Comparison of ENCODE assay signal across 25 cellular contexts in the genomic region with DNA sequence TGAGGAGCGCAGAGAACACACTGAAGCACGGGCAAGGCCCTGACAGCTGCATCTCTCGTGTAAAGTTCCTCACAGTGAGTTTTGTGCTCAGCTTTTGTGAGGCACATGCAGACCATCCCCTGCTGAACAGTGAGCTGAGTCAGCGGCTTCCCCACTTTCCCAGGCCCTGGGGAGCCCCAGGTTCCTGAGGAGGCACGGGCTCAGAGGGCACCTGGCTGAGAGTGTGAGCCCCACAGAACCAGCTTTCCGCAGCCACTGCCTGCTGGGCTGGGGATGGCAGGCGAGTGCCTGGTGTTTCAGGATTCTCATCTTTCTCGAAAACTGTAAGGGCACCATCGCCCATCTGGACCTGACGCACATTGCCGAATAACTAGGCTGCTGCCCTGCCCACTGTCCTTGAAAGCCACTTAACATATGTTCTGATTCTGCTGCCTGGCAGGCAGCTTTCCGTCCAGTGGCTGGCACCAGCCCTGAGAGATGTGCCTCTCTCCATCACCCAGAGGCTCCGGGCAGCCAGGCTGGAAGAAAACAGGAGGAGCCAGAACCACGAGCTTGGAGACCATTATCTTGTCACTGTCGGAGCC.
A peak's percentile ranks its signal among the peaks of the same experiment; 100 is the strongest.
DNase-seq lines count a peak whose midpoint lies in the region; ATAC-seq, FAIRE-seq and TF ChIP-seq lines count a peak whose summit lies in the region.
"Had no signal": no experiment of that assay in that cellular context is flagged by ENCODE, and none has a peak within 500 bp of the region (broad histone marks: within the 10 kb centered on the region; RNA-seq: fewer than 3 reads in every experiment).

No MANE protein-coding gene starts in this region.

- peak overlapping the region; percentile 76 for H2AK5ac ChIP-seq in IMR-90 (ENCODE audit: low read depth, low read length)

- 0 out of 3 replicates have a peak overlapping the region, but pooled peaks have one; percentile 95 for H2BK15ac ChIP-seq in IMR-90 (ENCODE audit: low read depth, low read length)

- DNase-seq in IMR-90 = no peak
- DNase-seq in kidney = peak; percentile 31
- DNase-seq in neural progenitor cell (ENCODE audit: low spot score) = no peak
- DNase-seq in upper lobe of right lung = no peak
- DNase-seq in OCI-M2 (lab: John Stamatoyannopoulos, UW; ENCODE audit: unreplicated experiment) = no peak
- no peak for DNase-seq in AML-193 (lab: John Stamatoyannopoulos, UW)
- DNase-seq in left cardiac atrium = no peak
- DNase-seq: CD4-positive, alpha-beta T cell; DMS53; H9; KBM-7; MV-4-11; NCI-H1105; NCI-H1436 treated with DMSO at 0.1 percent for 48 hours; NCI-H187 treated with DMSO at 0.1 percent for 48 hours; NCI-H2107; NCI-H446; NCI-H526; NCI-H82; NK-92 treated with Interleukin-12 subunit alpha and Interleukin-12 subunit beta, amount 100 ng/mL, for 24 hours; RPMI8226; SHP77 had no signal

- H3F3A ChIP-seq in neural progenitor cell (ENCODE audit: low read depth) = no peaks in the 10 kb centered on the region

- H3K4me1 Mint-ChIP-seq in neural progenitor cell = no peaks in the 10 kb centered on the region

- ATAC-seq in IMR-90 (ENCODE audit: low read depth) = no peak
- no peak for ATAC-seq in upper lobe of right lung
- no peak for ATAC-seq in left cardiac atrium

- no peak for FAIRE-seq in kidney (lab: Jason Lieb, UNC)
- FAIRE-seq: A204.1, GM18507 had no signal

- BruUV-seq in IMR-90 (replicated peaks; lab: Mats Ljungman, UMichigan) = no TSS peak

- H2AFZ ChIP-seq in IMR-90 (replicated peaks; ENCODE audit: low read length, poor library complexity) (no peak overlapping the region), neural progenitor cell (replicated peaks) (peak overlapping the region; percentile 26)

- H3K4me3 Mint-ChIP-seq in neural progenitor cell = no peak overlapping the region
- H3K4me3 Mint-ChIP-seq: CD4-positive, alpha-beta T cell; H9 had no signal

- H2BK5ac ChIP-seq in IMR-90 (ENCODE audit: low read depth, low read length, poor library complexity, severe bottlenecking) = no peak overlapping the region

- no peak for TF ChIP-seq POLR2A in IMR-90 (IDR thresholded peaks at IDR 0.05; ENCODE audit: low read depth, low read length)

- no peak for TF ChIP-seq RAD21 in IMR-90 (IDR thresholded peaks at IDR 0.05; ENCODE audit: low read length)

- no peak overlapping the region for H3K14ac ChIP-seq in IMR-90 (replicated peaks; ENCODE audit: low read depth, low read length)

- peaks cover 14% of the 10 kb centered on the region for H3K9me1 ChIP-seq in IMR-90 (ENCODE audit: insufficient read depth, low read length)

- TF ChIP-seq CTCF in IMR-90 (conservative IDR thresholded peaks at IDR 0.05; ENCODE audit: low read depth, low read length) = no peak
- no peak for TF ChIP-seq CTCF in kidney (IDR thresholded peaks at IDR 0.05; ENCODE audit: borderline replicate concordance, extremely low read depth, insufficient read depth)
- no peak for TF ChIP-seq CTCF in neural progenitor cell (IDR thresholded peaks at IDR 0.05)
- TF ChIP-seq CTCF in upper lobe of right lung (IDR thresholded peaks at IDR 0.05) = no peak

- H3K79me1 ChIP-seq in IMR-90 (ENCODE audit: low read depth in 1 of 2, low read length in 2 of 2) = peaks cover 4 to 12% of the 10 kb centered on the region in 2 experiments; a peak in 3 of 4 replicates

- no peaks in the 10 kb centered on the region for H3K79me2 ChIP-seq in neural progenitor cell (ENCODE audit: low read depth)

- H4K8ac ChIP-seq in IMR-90 (ENCODE audit: low read depth in 2 of 2, low read length in 2 of 2) = 0 out of 4 replicates have a peak overlapping the region, but pooled peaks of 1 of the 2 experiments have one; percentile 5

- peak overlapping the region; percentile 25; the same call in 1 of the 2 replicates for H3K18ac ChIP-seq in IMR-90 (ENCODE audit: low read depth, low read length)

- peaks cover 5% of the 10 kb centered on the region for H3K9me3 ChIP-seq in IMR-90 (ENCODE audit: control insufficient read depth, insufficient read depth, low read length)
- H3K9me3 ChIP-seq in kidney (ENCODE audit: control insufficient read depth in 1 of 2, low read length in 2 of 2) = peaks cover 0 to 5% of the 10 kb centered on the region in 2 donors
- no peaks in the 10 kb centered on the region for H3K9me3 ChIP-seq in neural progenitor cell (ENCODE audit: low read depth)
- no peaks in the 10 kb centered on the region for H3K9me3 ChIP-seq in upper lobe of right lung

- H3K23ac ChIP-seq in IMR-90 (ENCODE audit: low read depth, low read length) = no peak overlapping the region

- H3K56ac ChIP-seq in IMR-90 (ENCODE audit: extremely low read depth, insufficient read depth, low read length) = no peak overlapping the region

- peak overlapping the region; percentile 89; the same call in 1 of the 2 replicates for H2BK20ac ChIP-seq in IMR-90 (ENCODE audit: low read depth, low read length)

- CTCF ChIA-PET in IMR-90 (lab: Yijun Ruan, JAX) = interaction anchor here (1.5 kb wide), 1 partner anchor 9 kb away, joined by 3 read pairs; no protein-coding TSS in a partner anchor

- H3K4me1 ChIP-seq in IMR-90 (ENCODE audit: control insufficient read depth, insufficient read depth, low read length) (peaks cover 10% of the 10 kb centered on the region), kidney (ENCODE audit: control insufficient read depth in 1 of 2, insufficient read depth in 1 of 2, low read depth in 1 of 2, low read length in 2 of 2) (peaks cover 0 to 3% of the 10 kb centered on the region in 2 donors), neural progenitor cell (peaks cover 9% of the 10 kb centered on the region), upper lobe of right lung (no peaks in the 10 kb centered on the region)

- H4K5ac ChIP-seq in IMR-90 (ENCODE audit: low read depth, low read length) = no peak overlapping the region

- dilution Hi-C loops in IMR-90 (cut with HindIII; ENCODE audit: low sequenced_read_pairs, unreplicated experiment) = no loop called here

- H3K4me3 ChIP-seq in IMR-90 (ENCODE audit: insufficient read depth, low read depth, low read length) (no peak overlapping the region), kidney (ENCODE audit: low read length in 2 of 2) (no peak overlapping the region), neural progenitor cell (no peak overlapping the region), upper lobe of right lung (no peak overlapping the region)
- H3K4me3 ChIP-seq: BLaER1 treated with 17β-estradiol and CSF1 and Interleukin-3, amounts not matched to agents 10 nM and 100 nM had no signal

- H3K36me3 ChIP-seq in IMR-90 (ENCODE audit: control insufficient read depth, insufficient read depth, low read length) = no peaks in the 10 kb centered on the region
- no peaks in the 10 kb centered on the region for H3K36me3 ChIP-seq in kidney (ENCODE audit: control insufficient read depth in 1 of 2, insufficient read depth in 2 of 2, low read length in 2 of 2)
- H3K36me3 ChIP-seq in neural progenitor cell = no peaks in the 10 kb centered on the region
- H3K36me3 ChIP-seq in upper lobe of right lung = no peaks in the 10 kb centered on the region
- H3K36me3 ChIP-seq: BLaER1 treated with 17β-estradiol and CSF1 and Interleukin-3, amounts not matched to agents 10 nM and 100 nM had no signal

- no peak overlapping the region for H3K27ac Mint-ChIP-seq in neural progenitor cell
- H3K27ac Mint-ChIP-seq: CD4-positive, alpha-beta T cell; H9 had no signal

- no peak overlapping the region for H2AK9ac ChIP-seq in IMR-90 (replicated peaks; ENCODE audit: low read depth, low read length, poor library complexity)

- H3K27ac ChIP-seq in IMR-90 (ENCODE audit: insufficient read depth, low read length) (no peak overlapping the region), kidney (ENCODE audit: low read depth in 2 of 2, low read length in 2 of 2) (no peak overlapping the region), neural progenitor cell (no peak overlapping the region), upper lobe of right lung (peak overlapping the region; percentile 34)
- H3K27ac ChIP-seq: BLaER1 treated with 17β-estradiol and CSF1 and Interleukin-3, amounts not matched to agents 10 nM and 100 nM had no signal

- no peaks in the 10 kb centered on the region for H4K20me1 ChIP-seq in IMR-90 (ENCODE audit: insufficient read depth, low read length)
- no peaks in the 10 kb centered on the region for H4K20me1 ChIP-seq in neural progenitor cell (ENCODE audit: low read depth)
- H4K20me1 ChIP-seq: BLaER1 treated with 17β-estradiol and CSF1 and Interleukin-3, amounts not matched to agents 10 nM and 100 nM had no signal

- H3K4me2 ChIP-seq in IMR-90 (ENCODE audit: low read depth, low read length) (no peak overlapping the region), neural progenitor cell (peak overlapping the region; percentile 35)
- H3K4me2 ChIP-seq: BLaER1 treated with 17β-estradiol and CSF1 and Interleukin-3, amounts not matched to agents 10 nM and 100 nM had no signal

- H3K27me3 ChIP-seq in IMR-90 (ENCODE audit: control insufficient read depth, insufficient read depth, low read length) (no peaks in the 10 kb centered on the region), neural progenitor cell (peaks cover 5% of the 10 kb centered on the region), upper lobe of right lung (peaks cover 7% of the 10 kb centered on the region)

- POLR2A ChIA-PET in IMR-90 (lab: Charles Lee; ENCODE audit: unreplicated experiment) = no interaction called here

- peaks cover 4% of the 10 kb centered on the region for H3K9me3 Mint-ChIP-seq in neural progenitor cell
- H3K9me3 Mint-ChIP-seq: CD4-positive, alpha-beta T cell had no signal

- intact Hi-C loops in IMR-90 (cut with micrococcal nuclease) = no loop called here
- intact Hi-C loops in kidney (cut with DNase I) = no loop called here
- intact Hi-C loops in upper lobe of right lung (cut with DNase I) = no loop called here
- intact Hi-C loops in left cardiac atrium (cut with DNase I) = no loop called here

- no peaks in the 10 kb centered on the region for H3K36me3 Mint-ChIP-seq in neural progenitor cell

- peak overlapping the region; percentile 75 for H4K91ac ChIP-seq in IMR-90 (ENCODE audit: insufficient read depth, low read depth, low read length)

- 84% methylated on average over 11 of the region's 15 CpGs; no CpG with 5 or more reads in 1 of the 2 experiments for WGBS in IMR-90 (ENCODE audit: extremely low coverage in 2 of 2, insufficient read length in 1 of 2), 2 experiments

- peak overlapping the region; percentile 61 for H3K4ac ChIP-seq in IMR-90 (ENCODE audit: low read depth, low read length)

- peak overlapping the region; percentile 92 for H2BK120ac ChIP-seq in IMR-90 (ENCODE audit: low read depth, low read length)

- H3K9ac ChIP-seq in IMR-90 (ENCODE audit: low read depth, low read length) (no peak overlapping the region), kidney (ENCODE audit: low read length in 2 of 2) (no peak overlapping the region), neural progenitor cell (no peak overlapping the region)
- H3K9ac ChIP-seq: BLaER1 treated with 17β-estradiol and CSF1 and Interleukin-3, amounts not matched to agents 10 nM and 100 nM had no signal

- H3K27me3 Mint-ChIP-seq in neural progenitor cell (ENCODE audit: insufficient read depth, low read depth) = peaks cover 20% of the 10 kb centered on the region

- in situ Hi-C loops in IMR-90 (cut with MboI; ENCODE audit: low sequenced_read_pairs) = no loop called here

TF ChIP-seq in IMR-90, 13 proteins besides CTCF, POLR2A, EP300 and RAD21 (continues in another document):
- no peak for TF ChIP-seq FOS (IDR thresholded peaks at IDR 0.05; ENCODE audit: low read depth, low read length)
